In genomic region chr9:36489453-36489852, GRCh38 we compare ENCODE assay signal across 18 cellular contexts.
DNase-seq lines count a peak whose midpoint lies in the region; ATAC-seq and TF ChIP-seq lines count a peak whose summit lies in the region.
"Had no signal": no experiment of that assay in that cellular context is flagged by ENCODE, and none has a peak within 500 bp of the region (broad histone marks: within the 10 kb centered on the region; RNA-seq: fewer than 3 reads in every experiment).

No MANE protein-coding gene starts in this region.

- in situ Hi-C loops in GM23248 (cut with MboI): no loop called here

- peak overlapping the region; percentile 88 for H3K4me2 ChIP-seq in BLaER1
- no peak overlapping the region for H3K4me2 ChIP-seq in GM23248 (ENCODE audit: unreplicated experiment)

- H4K20me1 ChIP-seq in BLaER1 (peaks cover 26% of the 10 kb centered on the region), GM23248 (ENCODE audit: insufficient read depth) (no peaks in the 10 kb centered on the region; the same call in 1 of the 2 replicates)

- H3K36me3 ChIP-seq in BLaER1 (no peaks in the 10 kb centered on the region), GM23248 (ENCODE audit: low read depth) (no peaks in the 10 kb centered on the region)
- H3K36me3 ChIP-seq: brain microvascular endothelial cell, MG63, ovary, Peyer's patch had no signal

- no peak for TF ChIP-seq CTCF in endothelial cell (IDR thresholded peaks at IDR 0.05; ENCODE audit: unreplicated experiment)

- 96 to 99% methylated on average over 8 of the region's 8 CpGs for WGBS in GM23248 (ENCODE audit: low coverage in 1 of 2, low lambda C conversion rate in 2 of 2, missing lambda C conversion rate in 2 of 2), 2 experiments

- no peaks in the 10 kb centered on the region for H3K9me2 ChIP-seq in GM23248 (ENCODE audit: insufficient read depth)

- H3K36me3 Mint-ChIP-seq in activated naive CD8-positive, alpha-beta T cell treated with anti-CD3 and anti-CD28 coated beads for 36 hours: peaks cover 5% of the 10 kb centered on the region
- H3K36me3 Mint-ChIP-seq in natural killer cell treated with Interleukin-12 subunit alpha and Interleukin-12 subunit beta and Interleukin-15 and Interleukin-18, amount 100 ng/mL, for 72 hours: no peaks in the 10 kb centered on the region
- peaks cover 10% of the 10 kb centered on the region for H3K36me3 Mint-ChIP-seq in endothelial cell (ENCODE audit: low read depth, unreplicated experiment)

- 0 out of 2 replicates have a peak overlapping the region, but pooled peaks have one; percentile 91 for H2AFZ ChIP-seq in GM23248

- H3K4me1 ChIP-seq in BLaER1: peaks cover 49% of the 10 kb centered on the region
- H3K4me1 ChIP-seq in GM23248 (ENCODE audit: insufficient read depth): peaks cover 16% of the 10 kb centered on the region

- peaks cover 26% of the 10 kb centered on the region for H3K79me2 ChIP-seq in GM23248 (ENCODE audit: insufficient read depth)

- no peak overlapping the region for H3K4me3 Mint-ChIP-seq in activated naive CD8-positive, alpha-beta T cell treated with anti-CD3 and anti-CD28 coated beads for 36 hours
- no peak overlapping the region for H3K4me3 Mint-ChIP-seq in natural killer cell treated with Interleukin-12 subunit alpha and Interleukin-12 subunit beta and Interleukin-15 and Interleukin-18, amount 100 ng/mL, for 72 hours
- no peak overlapping the region for H3K4me3 Mint-ChIP-seq in endothelial cell (ENCODE audit: unreplicated experiment)

- H3K27ac ChIP-seq in BLaER1 (no peak overlapping the region), GM23248 (no peak overlapping the region)
- H3K27ac ChIP-seq: brain microvascular endothelial cell had no signal

- no peak overlapping the region for H3K4me3 ChIP-seq in BLaER1
- H3K4me3 ChIP-seq in GM23248: no peak overlapping the region
- H3K4me3 ChIP-seq: MG63, ovary, Peyer's patch, skin epidermis had no signal

- peaks cover 56% of the 10 kb centered on the region for H3K4me1 Mint-ChIP-seq in activated naive CD8-positive, alpha-beta T cell treated with anti-CD3 and anti-CD28 coated beads for 36 hours
- peaks cover 43 to 58% of the 10 kb centered on the region in 2 donors for H3K4me1 Mint-ChIP-seq in natural killer cell treated with Interleukin-12 subunit alpha and Interleukin-12 subunit beta and Interleukin-15 and Interleukin-18, amount 100 ng/mL, for 72 hours (ENCODE audit: low read depth in 2 of 2)
- H3K4me1 Mint-ChIP-seq in endothelial cell (ENCODE audit: unreplicated experiment): peaks cover 31% of the 10 kb centered on the region

- H3K27me3 ChIP-seq in BLaER1 (no peaks in the 10 kb centered on the region), GM23248 (replicated peaks; ENCODE audit: insufficient read depth) (no peaks in the 10 kb centered on the region)
- H3K27me3 ChIP-seq: brain microvascular endothelial cell, MG63, ovary, Peyer's patch had no signal

- intact Hi-C loops in cardiac septum (cut with DNase I): no loop called here

- ATAC-seq in natural killer cell treated with Interleukin-12 subunit alpha and Interleukin-12 subunit beta and Interleukin-15 and Interleukin-18, amount 100 ng/mL, for 72 hours: no peak
- ATAC-seq: activated CD4-positive, CD25-positive, alpha-beta regulatory T cell treated with anti-CD3 and anti-CD28 coated beads, Interleukin-2, amount 50 U/mL, for 24 hours had no signal

- H3K9me3 ChIP-seq in BLaER1 (no peaks in the 10 kb centered on the region), GM23248 (ENCODE audit: low read depth) (no peaks in the 10 kb centered on the region)
- H3K9me3 ChIP-seq: MG63, ovary, Peyer's patch had no signal

- peaks cover 3% of the 10 kb centered on the region for H3K9me3 Mint-ChIP-seq in activated naive CD8-positive, alpha-beta T cell treated with anti-CD3 and anti-CD28 coated beads for 36 hours
- no peaks in the 10 kb centered on the region for H3K9me3 Mint-ChIP-seq in natural killer cell treated with Interleukin-12 subunit alpha and Interleukin-12 subunit beta and Interleukin-15 and Interleukin-18, amount 100 ng/mL, for 72 hours
- no peaks in the 10 kb centered on the region for H3K9me3 Mint-ChIP-seq in endothelial cell (ENCODE audit: unreplicated experiment)

- H3K27me3 Mint-ChIP-seq in activated naive CD8-positive, alpha-beta T cell treated with anti-CD3 and anti-CD28 coated beads for 36 hours: no peaks in the 10 kb centered on the region
- H3K27me3 Mint-ChIP-seq in natural killer cell treated with Interleukin-12 subunit alpha and Interleukin-12 subunit beta and Interleukin-15 and Interleukin-18, amount 100 ng/mL, for 72 hours: no peaks in the 10 kb centered on the region
- peaks cover 17% of the 10 kb centered on the region for H3K27me3 Mint-ChIP-seq in endothelial cell (ENCODE audit: unreplicated experiment)

- H3K9ac ChIP-seq in BLaER1: no peak overlapping the region
- no peak overlapping the region for H3K9ac ChIP-seq in GM23248

- no peak for DNase-seq in GM23248
- DNase-seq in activated naive CD8-positive, alpha-beta T cell treated with anti-CD3 and anti-CD28 coated beads for 36 hours: no peak
- no peak for DNase-seq in natural killer cell treated with Interleukin-12 subunit alpha and Interleukin-12 subunit beta and Interleukin-15 and Interleukin-18, amount 100 ng/mL, for 72 hours (ENCODE audit: low spot score)
- DNase-seq in endothelial cell (ENCODE audit: low spot score): no peak
- no peak for DNase-seq in kidney tubule cell (ENCODE audit: low spot score)
- no peak for DNase-seq in activated gamma-delta T cell treated with Interleukin-2 at 50 U/mL for 16 hours
- no peak for DNase-seq in cardiac septum (ENCODE audit: low spot score)
- DNase-seq: brain microvascular endothelial cell, EL, mesenchymal stem cell, MG63, NCI-H2081 treated with DMSO at 0.1 percent for 48 hours, NCI-H748 treated with DMSO at 0.1 percent for 48 hours, ovary, Peyer's patch had no signal

- H3F3A ChIP-seq in GM23248 (ENCODE audit: insufficient read depth): peaks cover 18% of the 10 kb centered on the region

- peak overlapping the region; percentile 52 for H3K27ac Mint-ChIP-seq in activated naive CD8-positive, alpha-beta T cell treated with anti-CD3 and anti-CD28 coated beads for 36 hours
- H3K27ac Mint-ChIP-seq in natural killer cell treated with Interleukin-12 subunit alpha and Interleukin-12 subunit beta and Interleukin-15 and Interleukin-18, amount 100 ng/mL, for 72 hours: peak overlapping the region; percentile 97 to 98
- H3K27ac Mint-ChIP-seq in endothelial cell (ENCODE audit: unreplicated experiment): no peak overlapping the region
